7 cellular contexts compared by ENCODE assay signal in genomic region chr6:118705799-118706481, GRCh38. TPM values are rescaled to one million over a fixed set of nuclear protein-coding genes. Genes with fewer than 3 reads are reported as not detected.
DNase-seq lines count a peak whose midpoint lies in the region; ATAC-seq, FAIRE-seq and TF ChIP-seq lines count a peak whose summit lies in the region.

No MANE protein-coding gene starts in this region.

- TF ChIP-seq EP300 in K562 (IDR thresholded peaks at IDR 0.05; ENCODE audit: low read length): no peak

- H3K9ac ChIP-seq in KMS-11 (no peak overlapping the region), K562 (ENCODE audit: insufficient read depth in 1 of 2, low read depth in 2 of 2, low read length in 2 of 2) (peak overlapping the region in 1 of 2 experiments; percentile 59; a peak in 1 of 4 replicates), mesenchymal stem cell (ENCODE audit: low read length) (peak overlapping the region; percentile 30)

- H2AFZ ChIP-seq in KMS-11 (ENCODE audit: low read depth): peak overlapping the region; percentile 34
- H2AFZ ChIP-seq in K562 (ENCODE audit: low read depth, low read length): peak overlapping the region; percentile 14; the same call in 1 of the 2 replicates
- H2AFZ ChIP-seq in mesenchymal stem cell (ENCODE audit: low read depth, low read length): no peak overlapping the region

- H3K27me3 ChIP-seq in KMS-11 (ENCODE audit: insufficient read depth, low read depth) (no peaks in the 10 kb centered on the region), K562 (ENCODE audit: control insufficient read depth in 2 of 2, insufficient read depth in 2 of 2, low read length in 2 of 2) (no peaks in the 10 kb centered on the region), mesenchymal stem cell (ENCODE audit: control insufficient read depth in 1 of 2, insufficient read depth in 1 of 2, low read length in 2 of 2) (no peaks in the 10 kb centered on the region)

- ATAC-seq in GM21723 (IDR thresholded peaks at IDR 0.05; ENCODE audit: unreplicated experiment): peak; percentile 34
- ATAC-seq in K562: peak; percentile 20; the same call in 2 of the 3 replicates

- no peaks in the 10 kb centered on the region for H3K9me3 ChIP-seq in K562 (replicated peaks; ENCODE audit: control insufficient read depth, insufficient read depth, low read depth, low read length)
- H3K9me3 ChIP-seq in mesenchymal stem cell (ENCODE audit: control insufficient read depth, low read length): no peaks in the 10 kb centered on the region

- H3K4me1 ChIP-seq in KMS-11 (ENCODE audit: low read depth, poor library complexity, severe bottlenecking): peaks cover 13% of the 10 kb centered on the region
- peaks cover 8 to 27% of the 10 kb centered on the region in 2 experiments for H3K4me1 ChIP-seq in K562 (replicated peaks in 1 of 2; ENCODE audit: control insufficient read depth in 2 of 2, insufficient read depth in 2 of 2, low read length in 2 of 2)
- peaks cover 7% of the 10 kb centered on the region for H3K4me1 ChIP-seq in mesenchymal stem cell (ENCODE audit: control insufficient read depth, insufficient read depth, low read depth, low read length)

- TF ChIP-seq RAD21 in K562 (CRISPR knock-in tag; conservative IDR thresholded peaks at IDR 0.05 in 1 of 2, IDR thresholded peaks at IDR 0.05 in 1 of 2): no peak

- POLR2A ChIA-PET in K562 (lab: Yijun Ruan, JAX): interaction anchor here (1.2 to 5.0 kb wide), 4 partner anchors 8 to 68 kb away, joined by 3 to 29 read pairs (median 4); no protein-coding TSS in a partner anchor

- no peaks in the 10 kb centered on the region for H3K9me1 ChIP-seq in K562 (ENCODE audit: control insufficient read depth, insufficient read depth, low read length)

- CTCF ChIA-PET in K562 (lab: Yijun Ruan, JAX; ENCODE audit: low intra/inter-chr PET ratio): no interaction called here

- no peak overlapping the region for H2BK120ac ChIP-seq in mesenchymal stem cell (ENCODE audit: low read depth, low read length)

- H2BK15ac ChIP-seq in mesenchymal stem cell (ENCODE audit: low read depth, poor library complexity, severe bottlenecking): peak overlapping the region; percentile 19

- no peak for TF ChIP-seq POLR2A in K562 (conservative IDR thresholded peaks at IDR 0.05)

- H4K20me1 ChIP-seq in KMS-11 (ENCODE audit: insufficient read depth) (no peaks in the 10 kb centered on the region), K562 (replicated peaks; ENCODE audit: control insufficient read depth, insufficient read depth, low read length) (no peaks in the 10 kb centered on the region)

- H3K27ac ChIP-seq in KMS-11: no peak overlapping the region
- no peak overlapping the region for H3K27ac ChIP-seq in K562 (ENCODE audit: extremely low read depth, low read depth, low read length)
- peak overlapping the region; percentile 95 for H3K27ac ChIP-seq in mesenchymal stem cell (ENCODE audit: low read length, poor library complexity, severe bottlenecking)

- peak overlapping the region; percentile 57 for H3K4me3 ChIP-seq in GM12865 (ENCODE audit: low read depth, low read length)
- H3K4me3 ChIP-seq in KMS-11 (IDR thresholded peaks at IDR 0.05; ENCODE audit: insufficient read depth, low read depth, low read length): no peak overlapping the region
- H3K4me3 ChIP-seq in K562: no peak overlapping the region
- peak overlapping the region in 1 of 2 experiments; percentile 34 for H3K4me3 ChIP-seq in mesenchymal stem cell (ENCODE audit: insufficient read depth in 1 of 2, low read depth in 1 of 2, low read length in 2 of 2)

- H3K79me2 ChIP-seq in KMS-11 (ENCODE audit: insufficient read depth, low read depth) (no peaks in the 10 kb centered on the region), K562 (ENCODE audit: control insufficient read depth, insufficient read depth, low read length) (peaks cover 63% of the 10 kb centered on the region)

- peaks cover 7% of the 10 kb centered on the region for H3K79me1 ChIP-seq in mesenchymal stem cell (replicated peaks; ENCODE audit: low read length, poor library complexity, severe bottlenecking)

- TF ChIP-seq CTCF in GM12865 (IDR thresholded peaks at IDR 0.05; ENCODE audit: insufficient read depth, low read depth, low read length, missing control alignments) (no peak), KMS-11 (conservative IDR thresholded peaks at IDR 0.05; ENCODE audit: low read depth, low read length) (no peak), K562 (IDR thresholded peaks at IDR 0.05 in 2 of 3, conservative IDR thresholded peaks at IDR 0.05 in 1 of 3; ENCODE audit: insufficient read depth in 2 of 3, low read depth in 1 of 3, low read length in 3 of 3) (no peak)

- no peak overlapping the region for H3K18ac ChIP-seq in mesenchymal stem cell (ENCODE audit: low read depth in 1 of 2, low read length in 2 of 2)

- peak overlapping the region; percentile 48 for H3K4me2 ChIP-seq in KMS-11
- peak overlapping the region; percentile 59 for H3K4me2 ChIP-seq in K562 (ENCODE audit: insufficient read depth, low read length)
- peak overlapping the region; percentile 83 for H3K4me2 ChIP-seq in mesenchymal stem cell (ENCODE audit: low read length, poor library complexity, severe bottlenecking)

- 39% methylated on average over 4 of the region's 4 CpGs for WGBS in K562 (ENCODE audit: insufficient coverage, low coverage, missing lambda C conversion rate)
- WGBS in mesenchymal stem cell: 64% methylated on average over 1 of the region's 4 CpGs

- no peak overlapping the region for H3K23ac ChIP-seq in mesenchymal stem cell (ENCODE audit: low read length in 2 of 2)

- peak overlapping the region; percentile 53 for H2BK5ac ChIP-seq in mesenchymal stem cell (ENCODE audit: low read depth, low read length, poor library complexity, severe bottlenecking)

- peak; percentile 40 for FAIRE-seq in K562 (lab: Jason Lieb, UNC)

- in situ Hi-C loops in K562 (cut with MboI): no loop called here

- no peak overlapping the region for H3K4ac ChIP-seq in mesenchymal stem cell (ENCODE audit: low read depth in 1 of 2, low read length in 2 of 2)

- H3K14ac ChIP-seq in mesenchymal stem cell (ENCODE audit: low read length in 2 of 2): no peak overlapping the region

- no TSS peak for BruUV-seq in K562 (replicated peaks; lab: Mats Ljungman, UMichigan)

- H4K8ac ChIP-seq in mesenchymal stem cell (ENCODE audit: low read length): peak overlapping the region; percentile 71

- no peak overlapping the region for H4K91ac ChIP-seq in mesenchymal stem cell (ENCODE audit: low read length)

- intact Hi-C loops in K562 (cut with micrococcal nuclease): no loop called here

- H3K36me3 ChIP-seq in KMS-11 (ENCODE audit: insufficient read depth) (no peaks in the 10 kb centered on the region), K562 (ENCODE audit: control insufficient read depth, insufficient read depth, low read length) (peaks cover under 1% of the 10 kb centered on the region; the same call in 1 of the 3 replicates), mesenchymal stem cell (ENCODE audit: control insufficient read depth in 1 of 2, insufficient read depth in 2 of 2, low read depth in 1 of 2, low read length in 2 of 2) (no peaks in the 10 kb centered on the region)

- no peak overlapping the region for H2BK12ac ChIP-seq in mesenchymal stem cell (ENCODE audit: low read length in 2 of 2)

- no peak overlapping the region for H2AK5ac ChIP-seq in mesenchymal stem cell (ENCODE audit: low read length, severe bottlenecking)

- DNase-seq in GM12865 (ENCODE audit: low read depth): peak; percentile 58
- DNase-seq in K562 (ENCODE audit: extremely low read depth in 1 of 4, low spot score in 3 of 4): peak in 2 of 4 experiments; percentile 46 to 58
- DNase-seq in mesenchymal stem cell: peak; percentile 60
- no peak for DNase-seq in NCI-H1436 (lab: John Stamatoyannopoulos, UW)
- DNase-seq in SKM-1 treated with dmso at 0.1 percent for 144 hours (lab: John Stamatoyannopoulos, UW; ENCODE audit: unreplicated experiment): no peak

TF ChIP-seq in K562, 482 proteins besides CTCF, POLR2A, EP300 and RAD21 (continues in another document):
- TF ChIP-seq ZSCAN32 (CRISPR knock-in tag; IDR thresholded peaks at IDR 0.05) (no peak), RBM34 (IDR thresholded peaks at IDR 0.05; ENCODE audit: borderline replicate concordance, insufficient read depth, low read length) (no peak), PRMT5 (CRISPR knock-in tag; IDR thresholded peaks at IDR 0.05) (no peak)
- TF ChIP-seq, protein P1, sequence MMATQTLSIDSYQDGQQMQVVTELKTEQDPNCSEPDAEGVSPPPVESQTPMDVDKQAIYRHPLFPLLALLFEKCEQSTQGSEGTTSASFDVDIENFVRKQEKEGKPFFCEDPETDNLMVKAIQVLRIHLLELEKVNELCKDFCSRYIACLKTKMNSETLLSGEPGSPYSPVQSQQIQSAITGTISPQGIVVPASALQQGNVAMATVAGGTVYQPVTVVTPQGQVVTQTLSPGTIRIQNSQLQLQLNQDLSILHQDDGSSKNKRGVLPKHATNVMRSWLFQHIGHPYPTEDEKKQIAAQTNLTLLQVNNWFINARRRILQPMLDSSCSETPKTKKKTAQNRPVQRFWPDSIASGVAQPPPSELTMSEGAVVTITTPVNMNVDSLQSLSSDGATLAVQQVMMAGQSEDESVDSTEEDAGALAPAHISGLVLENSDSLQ (IDR thresholded peaks at IDR 0.05): peak; percentile 50

RNA-seq across cellular contexts. Expression of gene CEP85L, which starts 54.5 kb away (rescaled TPM):
- 36.3 and 89.5 TPM in 2 replicates for total RNA-seq in K562 (2011; cell fraction: chromatin; rRNA removed; ENCODE audit: low replicate concordance)
- total RNA-seq in K562 (2011; cell fraction: nucleolus; rRNA removed): 14.0 and 19.1 TPM in 2 replicates
- 31.7 and 73.3 TPM in 2 replicates for total RNA-seq in K562 (2011; cell fraction: nucleoplasm; rRNA removed)
- total RNA-seq in K562 (2014; rRNA removed) (8.3 and 9.3 TPM in 2 replicates), K562 (2014; rRNA removed; fragmentation: Illumina TruSeq; extraction: Trizol) (15.8 and 19.5 TPM in 2 replicates), K562 (2015; rRNA removed; fragmentation: Illumina TruSeq; extraction: Trizol) (11.3 and 11.7 TPM in 2 replicates), K562 (2021) (12.8 and 14.7 TPM in 2 replicates)
- polyA plus RNA-seq in K562 (2011; rRNA removed) (8.2 and 13.2 TPM in 2 replicates), K562 (2014; fragmentation: Illumina TruSeq; extraction: Trizol) (6.3 and 7.1 TPM in 2 replicates), K562 (2014; fragmentation: Nextera tagmentation; extraction: Ambion mirVana) (1 to 10 TPM; 4.5 to 7.0 TPM), K562 (2014; rRNA removed) (4.4 and 5.8 TPM in 2 replicates)
- 2.5 and 2.8 TPM in 2 replicates for polyA plus RNA-seq in K562 (2011; cell fraction: cytosol; rRNA removed)
- 20.7 and 21.3 TPM in 2 replicates for polyA plus RNA-seq in K562 (2011; cell fraction: nucleus; rRNA removed)
- 4.3 and 5.4 TPM in 2 replicates for polyA plus RNA-seq in K562 (2012)
- polyA minus RNA-seq in K562 (2011; rRNA and poly(A)+ RNA removed): 51.7 and 57.9 TPM in 2 replicates
- polyA minus RNA-seq in K562 (2011; cell fraction: cytosol; rRNA and poly(A)+ RNA removed): 7.0 and 8.7 TPM in 2 replicates
- 28.1 and 37.8 TPM in 2 replicates for polyA minus RNA-seq in K562 (2011; cell fraction: nucleus; rRNA and poly(A)+ RNA removed)
- polyA plus RNA-seq in mesenchymal stem cell (2013, experiment 1 of 2): 6.0 TPM
- polyA plus RNA-seq in mesenchymal stem cell (2013, experiment 2 of 2): 6.1 TPM

Comparison
In these comparisons a context has a peak if more than half of its experiments do, and no peak if none do; other contexts are left out.
1. DNase-seq: peak in GM12865 (single experiment) and mesenchymal stem cell (single experiment); none in NCI-H1436 (single experiment) and SKM-1 treated with dmso at 0.1 percent for 144 hours (single experiment).
2. Peak in every context shown above with its lines, with median percentiles within 50 percentile points of each other: H3K4me2 ChIP-seq.